Comparison of ENCODE assay signal across 28 cellular contexts in genomic region chr3:31129241-31129640, GRCh38.
A peak's percentile ranks its signal among the peaks of the same experiment; 100 is the strongest.
DNase-seq lines count a peak whose midpoint lies in the region; ATAC-seq, FAIRE-seq and TF ChIP-seq lines count a peak whose summit lies in the region.
"Had no signal": no experiment of that assay in that cellular context is flagged by ENCODE, and none has a peak within 500 bp of the region (broad histone marks: within the 10 kb centered on the region; RNA-seq: fewer than 3 reads in every experiment).

No MANE protein-coding gene starts in this region.

- 0 out of 2 replicates have a peak overlapping the region, but pooled peaks have one; percentile 8 for H2AFZ ChIP-seq in OCI-LY7 (ENCODE audit: low read length)

- no peak for TF ChIP-seq CTCF in OCI-LY7 (conservative IDR thresholded peaks at IDR 0.05; ENCODE audit: low read length)
- no peak for TF ChIP-seq CTCF in type B pancreatic cell (conservative IDR thresholded peaks at IDR 0.05)

- no peaks in the 10 kb centered on the region for H3K36me3 ChIP-seq in OCI-LY7 (ENCODE audit: insufficient read depth, low read length)
- H3K36me3 ChIP-seq: left ventricle myocardium inferior, pancreas had no signal

- H3K27ac ChIP-seq in OCI-LY7 (ENCODE audit: low read depth, low read length, poor library complexity, severe bottlenecking) = no peak overlapping the region
- H3K27ac ChIP-seq: A549, body of pancreas, foreskin keratinocyte, left ventricle myocardium inferior, pancreas had no signal

- H3K4me1 ChIP-seq in OCI-LY7 (ENCODE audit: insufficient read depth, low read length, poor library complexity, severe bottlenecking) = no peaks in the 10 kb centered on the region
- H3K4me1 ChIP-seq: A549, body of pancreas, foreskin keratinocyte, left ventricle myocardium inferior, pancreas had no signal

- H3K4me2 ChIP-seq in OCI-LY7 (ENCODE audit: low read length) = no peak overlapping the region
- H3K4me2 ChIP-seq: A549 had no signal

- H3K4me3 Mint-ChIP-seq in type B pancreatic cell = no peak overlapping the region
- H3K4me3 Mint-ChIP-seq: activated B cell treated with CpG ODN at 0.5 μM for 24 hours; activated CD4-positive, alpha-beta memory T cell treated with anti-CD3 and anti-CD28 coated beads for 36 hours; activated naive CD8-positive, alpha-beta T cell treated with anti-CD3 and anti-CD28 coated beads, Interleukin-2, amount 50 U/mL, for 24 hours; B cell; mesothelial cell of epicardium; natural killer cell treated with Interleukin-12 subunit alpha and Interleukin-12 subunit beta and Interleukin-15 and Interleukin-18, amount 100 ng/mL, for 72 hours had no signal

- intact Hi-C loops in OCI-LY7 (cut with micrococcal nuclease; ENCODE audit: unreplicated experiment) = no loop called here

- CTCF ChIA-PET in OCI-LY7 (lab: Charles Lee; ENCODE audit: unreplicated experiment) = no interaction called here

- H3K27ac Mint-ChIP-seq in type B pancreatic cell = no peak overlapping the region
- H3K27ac Mint-ChIP-seq: activated B cell treated with CpG ODN at 0.5 μM for 24 hours; activated CD4-positive, alpha-beta memory T cell treated with anti-CD3 and anti-CD28 coated beads for 36 hours; activated naive CD8-positive, alpha-beta T cell treated with anti-CD3 and anti-CD28 coated beads, Interleukin-2, amount 50 U/mL, for 24 hours; B cell; mesothelial cell of epicardium; natural killer cell treated with Interleukin-12 subunit alpha and Interleukin-12 subunit beta and Interleukin-15 and Interleukin-18, amount 100 ng/mL, for 72 hours had no signal

- no peaks in the 10 kb centered on the region for H4K20me1 ChIP-seq in OCI-LY7 (ENCODE audit: insufficient read depth, low read length)

- FAIRE-seq in GM12892 (lab: Jason Lieb, UNC) = no peak
- FAIRE-seq: A549, pancreas had no signal

- H3K9me2 ChIP-seq in OCI-LY7 (ENCODE audit: insufficient read depth, low read length) = no peaks in the 10 kb centered on the region

- 0 out of 2 replicates have a peak, but pooled peaks cover 8% of the 10 kb centered on the region for H3K9me3 ChIP-seq in OCI-LY7 (ENCODE audit: low read length)
- H3K9me3 ChIP-seq: body of pancreas, pancreas had no signal

- peaks cover 22% of the 10 kb centered on the region for H3K4me1 Mint-ChIP-seq in type B pancreatic cell (ENCODE audit: unreplicated experiment)
- H3K4me1 Mint-ChIP-seq: activated B cell treated with CpG ODN at 0.5 μM for 24 hours; activated naive CD8-positive, alpha-beta T cell treated with anti-CD3 and anti-CD28 coated beads, Interleukin-2, amount 50 U/mL, for 24 hours; B cell had no signal

- TF ChIP-seq POLR2A in GM12892 (IDR thresholded peaks at IDR 0.05; ENCODE audit: low read depth, low read length) = no peak

- peaks cover 5% of the 10 kb centered on the region for H3K36me3 Mint-ChIP-seq in type B pancreatic cell

- H3K79me2 ChIP-seq in OCI-LY7 (ENCODE audit: insufficient read depth, low read depth, low read length) = no peaks in the 10 kb centered on the region

- no TSS peak for BruUV-seq in OCI-LY7 (replicated peaks; lab: Mats Ljungman, UMichigan)

- no peaks in the 10 kb centered on the region for H3K27me3 Mint-ChIP-seq in type B pancreatic cell
- H3K27me3 Mint-ChIP-seq: activated B cell treated with CpG ODN at 0.5 μM for 24 hours; activated CD4-positive, alpha-beta memory T cell treated with anti-CD3 and anti-CD28 coated beads for 36 hours; activated naive CD8-positive, alpha-beta T cell treated with anti-CD3 and anti-CD28 coated beads, Interleukin-2, amount 50 U/mL, for 24 hours; natural killer cell treated with Interleukin-12 subunit alpha and Interleukin-12 subunit beta and Interleukin-15 and Interleukin-18, amount 100 ng/mL, for 72 hours had no signal

- H3K4me3 ChIP-seq in OCI-LY7 (ENCODE audit: low read depth, low read length, poor library complexity, severe bottlenecking) = no peak overlapping the region
- H3K4me3 ChIP-seq: A549, body of pancreas, left ventricle myocardium inferior, pancreas had no signal

- POLR2A ChIA-PET in OCI-LY7 (lab: Charles Lee) = interaction anchor here (0.6 to 1.7 kb wide), 6 partner anchors 9 to 847 kb away, joined by 3 to 6 read pairs (median 3); no protein-coding TSS in a partner anchor

- peaks cover 7% of the 10 kb centered on the region for H3K9me3 Mint-ChIP-seq in type B pancreatic cell

- peak; percentile 40 for ATAC-seq in GM18520 (IDR thresholded peaks at IDR 0.05; ENCODE audit: unreplicated experiment)
- peak; percentile 55 for ATAC-seq in GM19468 (IDR thresholded peaks at IDR 0.05; ENCODE audit: extremely low read depth, unreplicated experiment)
- ATAC-seq in HG02610 (IDR thresholded peaks at IDR 0.05; ENCODE audit: unreplicated experiment) = peak; percentile 57
- no peak for ATAC-seq in HG03521 (IDR thresholded peaks at IDR 0.05; ENCODE audit: unreplicated experiment)
- ATAC-seq: A549; activated naive CD8-positive, alpha-beta T cell treated with anti-CD3 and anti-CD28 coated beads, Interleukin-2, amount 50 U/mL, for 24 hours; body of pancreas; foreskin keratinocyte; natural killer cell treated with Interleukin-12 subunit alpha and Interleukin-12 subunit beta and Interleukin-15 and Interleukin-18, amount 100 ng/mL, for 72 hours; pancreas; sciatic nerve had no signal

- DNase-seq in OCI-LY7 (ENCODE audit: low spot score) (no peak), GM12892 (ENCODE audit: insufficient read length) (no peak), type B pancreatic cell (ENCODE audit: extremely low spot score, unreplicated experiment) (no peak), DMS79 treated with DMSO at 0.1 percent for 48 hours (lab: John Stamatoyannopoulos, UW) (no peak)
- DNase-seq: activated B cell treated with CpG ODN at 0.5 μM for 24 hours; activated CD4-positive, alpha-beta memory T cell treated with anti-CD3 and anti-CD28 coated beads for 36 hours; activated effector memory CD4-positive, alpha-beta T cell treated with anti-CD3 and anti-CD28 coated beads, Interleukin-2, amount 50 U/mL, for 16 hours; activated naive CD8-positive, alpha-beta T cell treated with anti-CD3 and anti-CD28 coated beads, Interleukin-2, amount 50 U/mL, for 24 hours; body of pancreas; DMS53; foreskin keratinocyte; GF-D8; KBM-7; left ventricle myocardium inferior; NCI-H146; NCI-H526 treated with DMSO at 0.1 percent for 48 hours; pancreas; T-helper 9 cell; trophoblast cell had no signal
